In the genomic region with DNA sequence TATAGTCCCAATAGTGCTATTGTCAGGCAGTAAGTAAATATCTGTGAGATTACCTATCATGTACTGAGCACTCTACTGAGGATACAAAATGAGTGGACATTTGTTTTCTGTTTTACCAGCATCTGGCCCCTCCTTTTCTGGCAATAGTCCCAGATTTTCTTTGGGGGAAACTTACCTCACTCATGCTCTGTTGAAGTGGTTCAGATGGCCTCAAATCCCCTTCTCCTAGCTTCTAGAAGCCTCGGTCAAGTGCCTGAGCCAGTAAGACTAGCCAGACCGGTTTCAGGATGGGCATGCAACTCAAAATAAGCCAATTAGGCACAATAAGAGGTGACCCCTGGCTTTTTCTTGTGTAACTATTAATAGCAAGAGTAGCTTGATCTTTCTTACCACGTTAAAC, we compare ENCODE assay signal across 1 cellular context.
A peak's percentile ranks its signal among the peaks of the same experiment; 100 is the strongest.
TF ChIP-seq lines count a peak whose summit lies in the region.

No MANE protein-coding gene starts in this region.

TF ChIP-seq in HEK293, 187 proteins besides CTCF, POLR2A, EP300 and RAD21 (continued from another document):
- TF ChIP-seq, protein P1, sequence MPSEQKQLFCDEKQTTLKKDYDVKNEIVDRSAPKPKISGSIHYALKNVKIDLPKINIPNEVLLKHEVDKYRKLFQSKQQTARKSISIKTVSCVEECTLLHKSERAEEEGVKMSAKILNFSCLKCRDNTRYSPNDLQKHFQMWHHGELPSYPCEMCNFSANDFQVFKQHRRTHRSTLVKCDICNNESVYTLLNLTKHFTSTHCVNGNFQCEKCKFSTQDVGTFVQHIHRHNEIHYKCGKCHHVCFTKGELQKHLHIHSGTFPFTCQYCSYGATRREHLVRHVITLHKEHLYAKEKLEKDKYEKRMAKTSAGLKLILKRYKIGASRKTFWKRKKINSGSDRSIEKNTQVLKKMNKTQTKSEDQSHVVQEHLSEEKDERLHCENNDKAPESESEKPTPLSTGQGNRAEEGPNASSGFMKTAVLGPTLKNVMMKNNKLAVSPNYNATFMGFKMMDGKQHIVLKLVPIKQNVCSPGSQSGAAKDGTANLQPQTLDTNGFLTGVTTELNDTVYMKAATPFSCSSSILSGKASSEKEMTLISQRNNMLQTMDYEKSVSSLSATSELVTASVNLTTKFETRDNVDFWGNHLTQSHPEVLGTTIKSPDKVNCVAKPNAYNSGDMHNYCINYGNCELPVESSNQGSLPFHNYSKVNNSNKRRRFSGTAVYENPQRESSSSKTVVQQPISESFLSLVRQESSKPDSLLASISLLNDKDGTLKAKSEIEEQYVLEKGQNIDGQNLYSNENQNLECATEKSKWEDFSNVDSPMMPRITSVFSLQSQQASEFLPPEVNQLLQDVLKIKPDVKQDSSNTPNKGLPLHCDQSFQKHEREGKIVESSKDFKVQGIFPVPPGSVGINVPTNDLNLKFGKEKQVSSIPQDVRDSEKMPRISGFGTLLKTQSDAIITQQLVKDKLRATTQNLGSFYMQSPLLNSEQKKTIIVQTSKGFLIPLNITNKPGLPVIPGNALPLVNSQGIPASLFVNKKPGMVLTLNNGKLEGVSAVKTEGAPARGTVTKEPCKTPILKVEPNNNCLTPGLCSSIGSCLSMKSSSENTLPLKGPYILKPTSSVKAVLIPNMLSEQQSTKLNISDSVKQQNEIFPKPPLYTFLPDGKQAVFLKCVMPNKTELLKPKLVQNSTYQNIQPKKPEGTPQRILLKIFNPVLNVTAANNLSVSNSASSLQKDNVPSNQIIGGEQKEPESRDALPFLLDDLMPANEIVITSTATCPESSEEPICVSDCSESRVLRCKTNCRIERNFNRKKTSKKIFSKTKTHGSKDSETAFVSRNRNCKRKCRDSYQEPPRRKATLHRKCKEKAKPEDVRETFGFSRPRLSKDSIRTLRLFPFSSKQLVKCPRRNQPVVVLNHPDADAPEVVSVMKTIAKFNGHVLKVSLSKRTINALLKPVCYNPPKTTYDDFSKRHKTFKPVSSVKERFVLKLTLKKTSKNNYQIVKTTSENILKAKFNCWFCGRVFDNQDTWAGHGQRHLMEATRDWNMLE (tag by site-specific recombination; conservative IDR thresholded peaks at IDR 0.05; ENCODE audit: low read depth): no peak
- TF ChIP-seq, protein P2, sequence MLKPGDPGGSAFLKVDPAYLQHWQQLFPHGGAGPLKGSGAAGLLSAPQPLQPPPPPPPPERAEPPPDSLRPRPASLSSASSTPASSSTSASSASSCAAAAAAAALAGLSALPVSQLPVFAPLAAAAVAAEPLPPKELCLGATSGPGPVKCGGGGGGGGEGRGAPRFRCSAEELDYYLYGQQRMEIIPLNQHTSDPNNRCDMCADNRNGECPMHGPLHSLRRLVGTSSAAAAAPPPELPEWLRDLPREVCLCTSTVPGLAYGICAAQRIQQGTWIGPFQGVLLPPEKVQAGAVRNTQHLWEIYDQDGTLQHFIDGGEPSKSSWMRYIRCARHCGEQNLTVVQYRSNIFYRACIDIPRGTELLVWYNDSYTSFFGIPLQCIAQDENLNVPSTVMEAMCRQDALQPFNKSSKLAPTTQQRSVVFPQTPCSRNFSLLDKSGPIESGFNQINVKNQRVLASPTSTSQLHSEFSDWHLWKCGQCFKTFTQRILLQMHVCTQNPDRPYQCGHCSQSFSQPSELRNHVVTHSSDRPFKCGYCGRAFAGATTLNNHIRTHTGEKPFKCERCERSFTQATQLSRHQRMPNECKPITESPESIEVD (tag by site-specific recombination; IDR thresholded peaks at IDR 0.05): peak; percentile 38; the same call in 1 of the 2 replicates
- TF ChIP-seq ZBTB17 (tag by site-specific recombination; IDR thresholded peaks at IDR 0.05) (0 out of 2 replicates have a peak, but pooled peaks have one; percentile 41), BCL11A (tag by site-specific recombination; IDR thresholded peaks at IDR 0.05; ENCODE audit: low read depth) (no peak), ZNF366 (tag by site-specific recombination; conservative IDR thresholded peaks at IDR 0.05) (peak; percentile 29; the same call in 1 of the 2 replicates)
